ENCODE assay signal across 16 cellular contexts in the genomic region with DNA sequence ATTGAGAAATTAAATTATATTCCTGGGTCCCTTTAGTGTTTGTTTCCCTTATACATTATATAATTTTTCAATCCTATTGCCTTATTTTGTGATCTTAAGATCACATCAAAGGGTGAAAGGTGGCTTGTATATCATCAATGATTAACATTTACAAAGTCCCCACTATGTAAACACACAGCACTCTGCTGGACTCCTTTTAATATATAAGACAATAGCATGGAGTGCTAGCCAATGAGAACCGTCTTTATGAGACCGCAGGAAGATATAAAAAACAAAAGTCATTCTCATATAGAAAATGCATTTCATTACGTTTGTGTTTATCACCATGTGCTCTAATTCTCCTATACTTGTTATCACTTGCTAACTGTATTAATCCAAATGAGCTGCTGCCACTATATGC.
DNase-seq lines count a peak whose midpoint lies in the region; ATAC-seq and TF ChIP-seq lines count a peak whose summit lies in the region.
"Had no signal": no experiment of that assay in that cellular context is flagged by ENCODE, and none has a peak within 500 bp of the region (broad histone marks: within the 10 kb centered on the region; RNA-seq: fewer than 3 reads in every experiment).

No MANE protein-coding gene starts in this region.

- peaks cover 5% of the 10 kb centered on the region for H3K27me3 Mint-ChIP-seq in activated CD4-positive, alpha-beta T cell treated with anti-CD3 and anti-CD28 coated beads for 36 hours
- peaks cover 8% of the 10 kb centered on the region for H3K27me3 Mint-ChIP-seq in HFFc6 (ENCODE audit: insufficient read depth)

- no peak for TF ChIP-seq CTCF in HFFc6 (IDR thresholded peaks at IDR 0.05)
- TF ChIP-seq CTCF in GM10248 (IDR thresholded peaks at IDR 0.05; ENCODE audit: control extremely low read depth, extremely low read depth, low read depth, missing control alignments) = no peak

- H3K4me1 Mint-ChIP-seq in activated CD4-positive, alpha-beta T cell treated with anti-CD3 and anti-CD28 coated beads for 36 hours = no peaks in the 10 kb centered on the region
- no peaks in the 10 kb centered on the region for H3K4me1 Mint-ChIP-seq in HFFc6 (ENCODE audit: low read depth)
- H3K4me1 Mint-ChIP-seq: CD14-positive monocyte; CD4-positive, alpha-beta memory T cell had no signal

- intact Hi-C loops in activated CD4-positive, alpha-beta T cell treated with anti-CD3 and anti-CD28 coated beads for 36 hours (cut with DNase I, micrococcal nuclease) = no loop called here
- intact Hi-C loops in left colon (cut with DNase I, micrococcal nuclease) = no loop called here

- H3K4me3 Mint-ChIP-seq in activated CD4-positive, alpha-beta T cell treated with anti-CD3 and anti-CD28 coated beads for 36 hours = no peak overlapping the region
- no peak overlapping the region for H3K4me3 Mint-ChIP-seq in HFFc6
- H3K4me3 Mint-ChIP-seq: CD14-positive monocyte; CD4-positive, alpha-beta memory T cell; IgD-negative memory B cell had no signal

- ATAC-seq in activated CD4-positive, alpha-beta T cell treated with anti-CD3 and anti-CD28 coated beads for 36 hours = peak; percentile 26
- ATAC-seq in left colon (peak; percentile 75), GM21447 (IDR thresholded peaks at IDR 0.05; ENCODE audit: unreplicated experiment) (no peak)
- ATAC-seq: A549 had no signal

- POLR2A ChIA-PET in activated CD4-positive, alpha-beta T cell treated with anti-CD3 and anti-CD28 coated beads for 36 hours (lab: Charles Lee) = no interaction called here
- POLR2A ChIA-PET in GM10248 (lab: Yijun Ruan, JAX) = no interaction called here

- no peak for DNase-seq in activated CD4-positive, alpha-beta T cell treated with anti-CD3 and anti-CD28 coated beads for 36 hours
- DNase-seq in activated CD4-positive, alpha-beta T cell treated with anti-CD3 and anti-CD28 coated beads, Interleukin-2, amount 50 U/mL, for 4 hours = no peak
- DNase-seq in NCI-H69 (lab: John Stamatoyannopoulos, UW) = peak; percentile 53
- no peak for DNase-seq in left colon
- DNase-seq in HFFc6 = no peak
- DNase-seq in GM10248 (ENCODE audit: extremely low spot score) = no peak
- DNase-seq: Calu3; CD4-positive, alpha-beta memory T cell; GOT3; H7; Karpas-422; KBM-7 had no signal

- no peaks in the 10 kb centered on the region for H3K9me3 Mint-ChIP-seq in activated CD4-positive, alpha-beta T cell treated with anti-CD3 and anti-CD28 coated beads for 36 hours (ENCODE audit: low read depth)
- no peaks in the 10 kb centered on the region for H3K9me3 Mint-ChIP-seq in HFFc6
- H3K9me3 Mint-ChIP-seq: CD14-positive monocyte; CD4-positive, alpha-beta memory T cell had no signal

- no peaks in the 10 kb centered on the region for H3K36me3 Mint-ChIP-seq in activated CD4-positive, alpha-beta T cell treated with anti-CD3 and anti-CD28 coated beads for 36 hours (ENCODE audit: low read depth)
- no peaks in the 10 kb centered on the region for H3K36me3 Mint-ChIP-seq in HFFc6 (ENCODE audit: low read depth)
- H3K36me3 Mint-ChIP-seq: CD14-positive monocyte; CD4-positive, alpha-beta memory T cell; IgD-negative memory B cell had no signal

- no peak overlapping the region for H3K27ac Mint-ChIP-seq in activated CD4-positive, alpha-beta T cell treated with anti-CD3 and anti-CD28 coated beads for 36 hours
- H3K27ac Mint-ChIP-seq in HFFc6 = no peak overlapping the region
- H3K27ac Mint-ChIP-seq: CD14-positive monocyte; CD4-positive, alpha-beta memory T cell; IgD-negative memory B cell had no signal

- CTCF ChIA-PET in activated CD4-positive, alpha-beta T cell treated with anti-CD3 and anti-CD28 coated beads for 36 hours (lab: Charles Lee) = no interaction called here
- CTCF ChIA-PET in GM10248 (lab: Yijun Ruan, JAX) = no interaction called here
